1 cellular context compared by ENCODE assay signal in genomic region chr9:128940946-128941755, GRCh38.
TF ChIP-seq lines count a peak whose summit lies in the region.

No MANE protein-coding gene starts in this region.

TF ChIP-seq in SK-N-SH, 30 proteins besides CTCF, POLR2A, EP300 and RAD21 (continued from another document):
- TF ChIP-seq MXI1 (IDR thresholded peaks at IDR 0.05; ENCODE audit: low read depth, low read length) (no peak), TAF1 (IDR thresholded peaks at IDR 0.05; ENCODE audit: borderline replicate concordance, low read depth, low read length) (no peak), SMC3 (IDR thresholded peaks at IDR 0.05; ENCODE audit: low read depth, low read length) (no peak), RXRA (IDR thresholded peaks at IDR 0.05; ENCODE audit: borderline replicate concordance, low read depth) (no peak), PBX3 (IDR thresholded peaks at IDR 0.05) (no peak), ZBTB33 (IDR thresholded peaks at IDR 0.05; ENCODE audit: borderline replicate concordance, low read depth) (no peak), JUND (IDR thresholded peaks at IDR 0.05) (no peak), FOSL2 (IDR thresholded peaks at IDR 0.05; ENCODE audit: borderline replicate concordance, low read depth) (no peak), GATA2 (CRISPR knock-in tag; IDR thresholded peaks at IDR 0.05) (no peak), MAX (IDR thresholded peaks at IDR 0.05; ENCODE audit: low read depth) (no peak), RCOR1 (IDR thresholded peaks at IDR 0.05; ENCODE audit: low read length) (no peak)
